8 cellular contexts compared by ENCODE assay signal in genomic region chr7:134995239-134996096, GRCh38. TPM values are rescaled to one million over a fixed set of nuclear protein-coding genes. Genes with fewer than 3 reads are reported as not detected.
DNase-seq lines count a peak whose midpoint lies in the region; ATAC-seq and TF ChIP-seq lines count a peak whose summit lies in the region.

No MANE protein-coding gene starts in this region.

- peaks cover 60% of the 10 kb centered on the region for H3K4me1 Mint-ChIP-seq in nephron
- peaks cover 29% of the 10 kb centered on the region for H3K4me1 Mint-ChIP-seq in activated T-helper 2 cell treated with anti-CD3 and anti-CD28 coated beads, Interferon-gamma antibody, Interleukin-2, Interleukin-4, amounts not matched to agents 10 μg/mL and 5 μg/mL and 100 μg/mL, durations not matched to agents 14 hours and 24 hours and 36 hours (ENCODE audit: low read depth)

- peak; percentile 42 for DNase-seq in Jurkat, Clone E6-1 (ENCODE audit: low read depth, low spot score)
- DNase-seq in activated T-helper 2 cell treated with anti-CD3 and anti-CD28 coated beads, Interferon-gamma antibody, Interleukin-2, Interleukin-4, amounts not matched to agents 10 μg/mL and 5 μg/mL and 100 μg/mL, durations not matched to agents 14 hours and 24 hours and 36 hours (ENCODE audit: low spot score) = no peak
- DNase-seq in NCI-H510A treated with DMSO at 0.1 percent for 48 hours (lab: John Stamatoyannopoulos, UW) (no peak), middle frontal gyrus (ENCODE audit: extremely low spot score, low spot score) (no peak), NCI-H1694 (lab: John Stamatoyannopoulos, UW) (no peak)

- H3K4me3 Mint-ChIP-seq in nephron = peak overlapping the region in 2 of 3 experiments; percentile 16 to 35
- H3K4me3 Mint-ChIP-seq in activated T-helper 2 cell treated with anti-CD3 and anti-CD28 coated beads, Interferon-gamma antibody, Interleukin-2, Interleukin-4, amounts not matched to agents 10 μg/mL and 5 μg/mL and 100 μg/mL, durations not matched to agents 14 hours and 24 hours and 36 hours (ENCODE audit: low read depth) = no peak overlapping the region

- intact Hi-C loops in activated T-helper 2 cell treated with anti-CD3 and anti-CD28 coated beads, Interferon-gamma antibody, Interleukin-2, Interleukin-4, amounts not matched to agents 10 μg/mL and 5 μg/mL and 100 μg/mL, durations not matched to agents 14 hours and 24 hours and 36 hours (cut with micrococcal nuclease) = no loop called here

- ATAC-seq in GM18858 (IDR thresholded peaks at IDR 0.05; ENCODE audit: unreplicated experiment) (peak; percentile 30), GM21717 (IDR thresholded peaks at IDR 0.05; ENCODE audit: unreplicated experiment) (peak; percentile 48)

- peak overlapping the region; percentile 60 to 90 (median 76) for H3K27ac Mint-ChIP-seq in nephron
- no peak overlapping the region for H3K27ac Mint-ChIP-seq in activated T-helper 2 cell treated with anti-CD3 and anti-CD28 coated beads, Interferon-gamma antibody, Interleukin-2, Interleukin-4, amounts not matched to agents 10 μg/mL and 5 μg/mL and 100 μg/mL, durations not matched to agents 14 hours and 24 hours and 36 hours

- H3K27me3 Mint-ChIP-seq in nephron (ENCODE audit: low read depth) = no peaks in the 10 kb centered on the region
- H3K27me3 Mint-ChIP-seq in activated T-helper 2 cell treated with anti-CD3 and anti-CD28 coated beads, Interferon-gamma antibody, Interleukin-2, Interleukin-4, amounts not matched to agents 10 μg/mL and 5 μg/mL and 100 μg/mL, durations not matched to agents 14 hours and 24 hours and 36 hours (ENCODE audit: low read depth) = no peaks in the 10 kb centered on the region

- no peak overlapping the region for H3K4me3 ChIP-seq in Jurkat, Clone E6-1 (ENCODE audit: low read length)

- H3K36me3 Mint-ChIP-seq in nephron (ENCODE audit: low read depth) = peaks cover 59% of the 10 kb centered on the region
- H3K36me3 Mint-ChIP-seq in activated T-helper 2 cell treated with anti-CD3 and anti-CD28 coated beads, Interferon-gamma antibody, Interleukin-2, Interleukin-4, amounts not matched to agents 10 μg/mL and 5 μg/mL and 100 μg/mL, durations not matched to agents 14 hours and 24 hours and 36 hours (ENCODE audit: low read depth) = peaks cover 28% of the 10 kb centered on the region

- H3K9me3 Mint-ChIP-seq in nephron = no peaks in the 10 kb centered on the region
- H3K9me3 Mint-ChIP-seq in activated T-helper 2 cell treated with anti-CD3 and anti-CD28 coated beads, Interferon-gamma antibody, Interleukin-2, Interleukin-4, amounts not matched to agents 10 μg/mL and 5 μg/mL and 100 μg/mL, durations not matched to agents 14 hours and 24 hours and 36 hours = no peaks in the 10 kb centered on the region

- TF ChIP-seq CTCF in nephron (IDR thresholded peaks at IDR 0.05; ENCODE audit: unreplicated experiment in 3 of 3) = no peak

RNA-seq across cellular contexts. Expression of gene AGBL3, which starts 9.2 kb away (rescaled TPM):
- 2.5 TPM for polyA plus RNA-seq in Jurkat, Clone E6-1 (2012; ENCODE audit: insufficient read depth, insufficient read length)
- 1.6 and 3.9 TPM in 2 replicates for total RNA-seq in activated T-helper 2 cell treated with anti-CD3 and anti-CD28 coated beads, Interferon-gamma antibody, Interleukin-2, Interleukin-4, amounts not matched to agents 10 μg/mL and 5 μg/mL and 100 μg/mL, durations not matched to agents 14 hours and 24 hours and 36 hours
